ENCODE assay signal across 21 cellular contexts in the genomic region with DNA sequence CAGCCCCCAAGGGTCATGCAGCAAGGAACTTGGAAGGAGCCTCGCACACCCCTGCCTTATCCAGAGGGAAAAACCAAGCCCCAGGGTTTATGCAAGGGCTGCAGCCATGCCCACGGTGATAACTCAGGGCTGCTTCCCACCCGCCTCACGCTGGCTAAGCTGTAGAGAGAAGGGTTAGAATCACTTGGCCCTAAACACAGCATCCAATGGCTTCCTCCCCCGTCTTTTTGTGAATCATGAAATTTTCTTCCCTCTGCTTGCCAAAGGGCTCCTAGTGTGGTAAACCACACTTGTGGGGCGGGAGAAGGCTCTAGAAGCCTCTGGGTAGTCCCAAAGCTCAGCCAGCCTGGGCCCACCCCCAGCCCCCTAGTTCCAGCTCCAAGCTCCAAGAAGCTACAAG. TPM values are rescaled to one million over a fixed set of nuclear protein-coding genes. Genes with fewer than 3 reads are reported as not detected.
"Had no signal": no experiment of that assay in that cellular context is flagged by ENCODE, and none has a peak within 500 bp of the region (broad histone marks: within the 10 kb centered on the region; RNA-seq: fewer than 3 reads in every experiment).

No MANE protein-coding gene starts in this region.

- H3K27me3 ChIP-seq: foreskin keratinocyte, right atrium auricular region, testis, upper lobe of right lung had no signal

- H3K4me3 ChIP-seq: coronary artery, right atrium auricular region, testis, upper lobe of right lung had no signal

- H3K27ac ChIP-seq: coronary artery, foreskin keratinocyte, right atrium auricular region, testis, upper lobe of right lung, VCaP had no signal

- DNase-seq: activated CD4-positive, alpha-beta T cell treated with anti-CD3 and anti-CD28 coated beads for 1 hour; activated CD4-positive, alpha-beta T cell treated with anti-CD3 and anti-CD28 coated beads, Interleukin-2, amount 50 U/mL, for 4 hours; activated naive CD4-positive, alpha-beta T cell treated with anti-CD3 and anti-CD28 coated beads for 36 hours; foreskin keratinocyte; glutamatergic neuron; kidney glomerular epithelial cell; mesendoderm; natural killer cell; nucleus accumbens; small intestine; stimulated activated naive CD8-positive, alpha-beta T cell treated with anti-CD3 and anti-CD28 coated beads, Interleukin-15, amount 100 ng/mL, for 72 hours; T-cell; T1000; testis; upper lobe of right lung had no signal

- ATAC-seq: activated T-helper 17 cell treated with anti-CD3 and anti-CD28 coated beads, Interleukin-2, amount 50 U/mL, for 72 hours; esophagus mucosa; foreskin keratinocyte; natural killer cell; stimulated activated naive CD8-positive, alpha-beta T cell treated with anti-CD3 and anti-CD28 coated beads, Interleukin-15, amount 100 ng/mL, for 72 hours; T-cell; upper lobe of right lung had no signal

- H3K4me1 ChIP-seq: foreskin keratinocyte, right atrium auricular region, testis had no signal

- H3K9me3 ChIP-seq: right atrium auricular region, testis, upper lobe of right lung had no signal

- H3K36me3 ChIP-seq: right atrium auricular region, upper lobe of right lung had no signal

RNA-seq across cellular contexts. Expression of a gene that starts 55.9 kb away (rescaled TPM):
- total RNA-seq: activated naive CD4-positive, alpha-beta T cell treated with anti-CD3 and anti-CD28 coated beads for 36 hours; activated T-helper 17 cell treated with anti-CD3 and anti-CD28 coated beads, Interleukin-2, amount 50 U/mL, for 72 hours; foreskin keratinocyte; lower leg skin; right atrium auricular region; testis had no signal
